8 cellular contexts compared by ENCODE assay signal in genomic region chr5:151924564-151925395, GRCh38. TPM values are rescaled to one million over a fixed set of nuclear protein-coding genes. Genes with fewer than 3 reads are reported as not detected.
DNase-seq lines count a peak whose midpoint lies in the region; ATAC-seq, FAIRE-seq and TF ChIP-seq lines count a peak whose summit lies in the region.

GLRA1 (minus strand) TSS chr5:151924851; CDS start chr5:151924549, 302 bp downstream.

- ATAC-seq in foreskin keratinocyte (peak; percentile 79), HG03521 (IDR thresholded peaks at IDR 0.05; ENCODE audit: unreplicated experiment) (no peak)

- no peak for TF ChIP-seq POLR2A in GM12892 (IDR thresholded peaks at IDR 0.05; ENCODE audit: low read depth, low read length)

- no peak for TF ChIP-seq CTCF in foreskin keratinocyte (conservative IDR thresholded peaks at IDR 0.05)
- no peak for TF ChIP-seq CTCF in parathyroid adenoma (IDR thresholded peaks at IDR 0.05)

- no peak within 1 kb of the TSS for H3K4me2 ChIP-seq in parathyroid adenoma (ENCODE audit: low read length)

- H2AFZ ChIP-seq in parathyroid adenoma: peak within 1 kb of the TSS; percentile 87

- peaks cover 12% of the 10 kb centered on the region for H3K79me2 ChIP-seq in parathyroid adenoma

- FAIRE-seq in GM12892 (lab: Jason Lieb, UNC) (no peak), RCC 7860 (lab: Jason Lieb, UNC) (no peak)

- DNase-seq in GM12892 (ENCODE audit: insufficient read length) (peak; percentile 23), NCI-H2227 treated with DMSO at 0.1 percent for 48 hours (lab: John Stamatoyannopoulos, UW) (peak; percentile 36), foreskin keratinocyte (peak in 1 of 2 donors; percentile 29), occipital lobe (lab: John Stamatoyannopoulos, UW) (no peak), RCC 7860 (ENCODE audit: low spot score) (no peak)
- peak; percentile 43 to 55 for DNase-seq in activated T-cell treated with anti-CD3 and anti-CD28 coated beads, Interleukin-2, amount 50 U/mL, for 48 hours

- no peaks in the 10 kb centered on the region for H3K4me1 ChIP-seq in foreskin keratinocyte
- H3K4me1 ChIP-seq in parathyroid adenoma: peaks cover 5% of the 10 kb centered on the region

- no peaks in the 10 kb centered on the region for H3K9me3 ChIP-seq in parathyroid adenoma (ENCODE audit: control insufficient read depth, low read length)

- no peaks in the 10 kb centered on the region for H3K36me3 ChIP-seq in parathyroid adenoma (ENCODE audit: control insufficient read depth, insufficient read depth, low read length)

- no peak within 1 kb of the TSS for H3K4me3 ChIP-seq in parathyroid adenoma (ENCODE audit: low read depth, low read length)

- H3K27ac ChIP-seq in foreskin keratinocyte: no peak within 1 kb of the TSS
- H3K27ac ChIP-seq in parathyroid adenoma: peak within 1 kb of the TSS; percentile 65

- H3K9ac ChIP-seq in parathyroid adenoma: peak within 1 kb of the TSS; percentile 23

- peaks cover 24% of the 10 kb centered on the region for H3K27me3 ChIP-seq in foreskin keratinocyte
- H3K27me3 ChIP-seq in parathyroid adenoma (ENCODE audit: control insufficient read depth, insufficient read depth, low read length): no peaks in the 10 kb centered on the region

RNA-seq across cellular contexts. Expression of gene GLRA1, which starts in this region (rescaled TPM):
- polyA plus RNA-seq in GM12892 (2012; ENCODE audit: missing spikeins): not detected
- total RNA-seq in foreskin keratinocyte (not detected in 2 replicates), occipital lobe (0.16 TPM)
- not detected in 2 replicates for polyA plus RNA-seq in foreskin keratinocyte

Comparison
In these comparisons a context has a peak if more than half of its experiments do, and no peak if none do; other contexts are left out.
1. Peak in ATAC-seq in foreskin keratinocyte; RNA of the gene not detected or under 1 TPM.
2. DNase-seq: peak in GM12892 (single experiment), NCI-H2227 treated with DMSO at 0.1 percent for 48 hours (single experiment) and activated T-cell treated with anti-CD3 and anti-CD28 coated beads, Interleukin-2, amount 50 U/mL, for 48 hours (2 of 2); none in occipital lobe (single experiment) and RCC 7860 (single experiment).